Comparison of ENCODE assay signal across 10 cellular contexts in the genomic region with DNA sequence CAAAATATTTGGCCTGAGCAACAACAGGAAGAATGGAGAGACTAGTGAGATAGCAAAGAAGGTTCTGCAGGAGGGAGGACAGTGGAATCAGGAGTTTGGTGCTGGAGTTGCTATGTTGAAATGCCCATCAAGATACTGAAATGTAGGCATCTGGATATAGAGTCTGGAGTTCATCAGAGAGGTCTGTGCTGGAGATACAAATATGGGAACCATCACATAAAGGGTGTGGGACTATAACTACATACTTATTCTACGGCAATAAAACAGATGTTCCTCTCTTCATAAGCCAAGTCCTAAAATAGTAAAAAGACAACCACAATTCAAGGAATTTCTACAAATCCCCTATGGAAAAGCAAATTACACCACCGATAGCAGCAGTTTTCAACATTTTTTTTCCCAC. TPM values are rescaled to one million over a fixed set of nuclear protein-coding genes. Genes with fewer than 3 reads are reported as not detected.
DNase-seq lines count a peak whose midpoint lies in the region; ATAC-seq and TF ChIP-seq lines count a peak whose summit lies in the region.
"Had no signal": no experiment of that assay in that cellular context is flagged by ENCODE, and none has a peak within 500 bp of the region (broad histone marks: within the 10 kb centered on the region; RNA-seq: fewer than 3 reads in every experiment).

No MANE protein-coding gene starts in this region.

- peak overlapping the region; percentile 84 for H3K27ac Mint-ChIP-seq in GM23338
- H3K27ac Mint-ChIP-seq in activated naive CD8-positive, alpha-beta T cell treated with anti-CD3 and anti-CD28 coated beads, Interleukin-2, amount 50 U/mL, for 24 hours, result peak overlapping the region; percentile 7

- POLR2A ChIA-PET in A673 (lab: Charles Lee; ENCODE audit: low non-redundant PET), result no interaction called here

- H3K4me1 Mint-ChIP-seq in GM23338, result peaks cover 28% of the 10 kb centered on the region
- H3K4me1 Mint-ChIP-seq in activated naive CD8-positive, alpha-beta T cell treated with anti-CD3 and anti-CD28 coated beads, Interleukin-2, amount 50 U/mL, for 24 hours, result peaks cover 61% of the 10 kb centered on the region

- intact Hi-C loops in A673 (cut with micrococcal nuclease; ENCODE audit: unreplicated experiment) (no loop called here), lower lobe of right lung (cut with DNase I) (no loop called here), posterior cingulate gyrus (cut with DNase I) (loop anchor here (10.0 kb wide), 1 partner anchor 61 kb away; no protein-coding TSS in a partner anchor), adrenal gland (cut with DNase I) (loop anchor here in 1 of 2 donors (10.0 kb wide), 1 partner anchor 61 kb away; no protein-coding TSS in a partner anchor)

- H3K9me3 ChIP-seq in A673 (ENCODE audit: low read depth, low read length, poor library complexity, severe bottlenecking) (no peaks in the 10 kb centered on the region), lower lobe of right lung (no peaks in the 10 kb centered on the region), adrenal gland (replicated peaks in 1 of 3) (no peaks in the 10 kb centered on the region)

- 39 to 69% (median 57%) methylated on average over 2 of the region's 2 CpGs for WGBS in adrenal gland, 4 donors

- peak overlapping the region; percentile 66 for H3K4me3 ChIP-seq in A673 (ENCODE audit: low read depth, low read length, poor library complexity, severe bottlenecking)
- H3K4me3 ChIP-seq in GM23338, result peak overlapping the region; percentile 87
- peak overlapping the region; percentile 70 for H3K4me3 ChIP-seq in lower lobe of right lung
- H3K4me3 ChIP-seq in adrenal gland, result peak overlapping the region in 1 of 4 donors; percentile 83

- no peak overlapping the region for H2AFZ ChIP-seq in GM23338

- no peak for TF ChIP-seq CTCF in A673 (conservative IDR thresholded peaks at IDR 0.05; ENCODE audit: low read depth, low read length)
- no peak for TF ChIP-seq CTCF in GM23338 (conservative IDR thresholded peaks at IDR 0.05; ENCODE audit: low read depth in 2 of 2)
- no peak for TF ChIP-seq CTCF in lower lobe of right lung (IDR thresholded peaks at IDR 0.05)
- TF ChIP-seq CTCF in adrenal gland (IDR thresholded peaks at IDR 0.05), result no peak

- no peak for TF ChIP-seq POLR2A in adrenal gland (IDR thresholded peaks at IDR 0.05)

- H3K27me3 Mint-ChIP-seq in GM23338 (ENCODE audit: insufficient read depth, low read depth, poor library complexity), result peaks cover 5% of the 10 kb centered on the region
- H3K27me3 Mint-ChIP-seq in activated naive CD8-positive, alpha-beta T cell treated with anti-CD3 and anti-CD28 coated beads, Interleukin-2, amount 50 U/mL, for 24 hours, result no peaks in the 10 kb centered on the region

- no peaks in the 10 kb centered on the region for H3K9me3 Mint-ChIP-seq in GM23338
- H3K9me3 Mint-ChIP-seq in activated naive CD8-positive, alpha-beta T cell treated with anti-CD3 and anti-CD28 coated beads, Interleukin-2, amount 50 U/mL, for 24 hours, result no peaks in the 10 kb centered on the region

- peak overlapping the region; percentile 86 for H3K4me2 ChIP-seq in GM23338

- H4K20me1 ChIP-seq in GM23338 (replicated peaks; ENCODE audit: insufficient read depth), result no peaks in the 10 kb centered on the region; the same call in 1 of the 2 replicates

- H3K4me1 ChIP-seq in A673 (ENCODE audit: insufficient read depth, low read length, poor library complexity, severe bottlenecking) (no peaks in the 10 kb centered on the region), GM23338 (ENCODE audit: insufficient read depth) (peaks cover 12% of the 10 kb centered on the region), lower lobe of right lung (peaks cover 30% of the 10 kb centered on the region), adrenal gland (replicated peaks in 1 of 2) (peaks cover 0 to 4% of the 10 kb centered on the region in 2 donors)

- DNase-seq in A673 (ENCODE audit: low spot score) (no peak), GM23338 (ENCODE audit: low spot score) (no peak), lower lobe of right lung (no peak), T1000 (lab: John Stamatoyannopoulos, UW) (no peak), posterior cingulate gyrus (no peak), NCI-H2196 treated with DMSO at 0.1 percent for 48 hours (lab: John Stamatoyannopoulos, UW; ENCODE audit: unreplicated experiment) (no peak), adrenal gland (no peak)
- no peak for DNase-seq in activated naive CD8-positive, alpha-beta T cell treated with anti-CD3 and anti-CD28 coated beads, Interleukin-2, amount 50 U/mL, for 24 hours
- DNase-seq: activated CD4-positive, alpha-beta T cell treated with anti-CD3 and anti-CD28 coated beads, Interleukin-2, amount 50 U/mL, for 1 hour; NCI-H2029 had no signal

- no peak for ATAC-seq in GM23338
- ATAC-seq in activated naive CD8-positive, alpha-beta T cell treated with anti-CD3 and anti-CD28 coated beads, Interleukin-2, amount 50 U/mL, for 24 hours, result no peak
- ATAC-seq in lower lobe of right lung, result no peak

- H3F3A ChIP-seq in GM23338 (replicated peaks; ENCODE audit: low read depth), result no peaks in the 10 kb centered on the region

- BruUV-seq in A673 (replicated peaks; lab: Mats Ljungman, UMichigan), result no TSS peak

- no peaks in the 10 kb centered on the region for H3K9me2 ChIP-seq in GM23338 (ENCODE audit: insufficient read depth)

- H3K27ac ChIP-seq in A673 (ENCODE audit: low read depth, low read length, poor library complexity, severe bottlenecking) (no peak overlapping the region), GM23338 (ENCODE audit: low read depth) (no peak overlapping the region), lower lobe of right lung (no peak overlapping the region), adrenal gland (no peak overlapping the region)

- no peaks in the 10 kb centered on the region for H3K36me3 ChIP-seq in A673 (ENCODE audit: insufficient read depth, low read length, poor library complexity, severe bottlenecking)
- no peaks in the 10 kb centered on the region for H3K36me3 ChIP-seq in GM23338 (ENCODE audit: insufficient read depth)
- no peaks in the 10 kb centered on the region for H3K36me3 ChIP-seq in lower lobe of right lung
- H3K36me3 ChIP-seq in adrenal gland (replicated peaks in 1 of 2), result no peaks in the 10 kb centered on the region

- H3K79me2 ChIP-seq in GM23338 (replicated peaks; ENCODE audit: insufficient read depth), result peaks cover 63% of the 10 kb centered on the region

- CTCF ChIA-PET in A673 (lab: Charles Lee), result no interaction called here

- H3K27me3 ChIP-seq in A673 (replicated peaks; ENCODE audit: insufficient read depth, low read depth, low read length, poor library complexity) (peaks cover 8% of the 10 kb centered on the region), GM23338 (ENCODE audit: insufficient read depth) (no peaks in the 10 kb centered on the region), lower lobe of right lung (ENCODE audit: low read depth) (no peaks in the 10 kb centered on the region), adrenal gland (no peaks in the 10 kb centered on the region)

- peak overlapping the region; percentile 90 for H3K4me3 Mint-ChIP-seq in GM23338
- peak overlapping the region; percentile 86 for H3K4me3 Mint-ChIP-seq in activated naive CD8-positive, alpha-beta T cell treated with anti-CD3 and anti-CD28 coated beads, Interleukin-2, amount 50 U/mL, for 24 hours

- peaks cover 21% of the 10 kb centered on the region for H3K36me3 Mint-ChIP-seq in GM23338 (ENCODE audit: low read depth)
- H3K36me3 Mint-ChIP-seq in activated naive CD8-positive, alpha-beta T cell treated with anti-CD3 and anti-CD28 coated beads, Interleukin-2, amount 50 U/mL, for 24 hours (ENCODE audit: low read depth), result peaks cover 13% of the 10 kb centered on the region

TF ChIP-seq in GM23338, 12 proteins besides CTCF, POLR2A, EP300 and RAD21:
- no peak for TF ChIP-seq STAT1 (IDR thresholded peaks at IDR 0.05; ENCODE audit: unreplicated experiment)
- TF ChIP-seq NANOG (IDR thresholded peaks at IDR 0.05; ENCODE audit: borderline replicate concordance), result no peak
- TF ChIP-seq POLR2AphosphoS5 (IDR thresholded peaks at IDR 0.05; ENCODE audit: low read depth), result no peak
- TF ChIP-seq, protein P1, sequence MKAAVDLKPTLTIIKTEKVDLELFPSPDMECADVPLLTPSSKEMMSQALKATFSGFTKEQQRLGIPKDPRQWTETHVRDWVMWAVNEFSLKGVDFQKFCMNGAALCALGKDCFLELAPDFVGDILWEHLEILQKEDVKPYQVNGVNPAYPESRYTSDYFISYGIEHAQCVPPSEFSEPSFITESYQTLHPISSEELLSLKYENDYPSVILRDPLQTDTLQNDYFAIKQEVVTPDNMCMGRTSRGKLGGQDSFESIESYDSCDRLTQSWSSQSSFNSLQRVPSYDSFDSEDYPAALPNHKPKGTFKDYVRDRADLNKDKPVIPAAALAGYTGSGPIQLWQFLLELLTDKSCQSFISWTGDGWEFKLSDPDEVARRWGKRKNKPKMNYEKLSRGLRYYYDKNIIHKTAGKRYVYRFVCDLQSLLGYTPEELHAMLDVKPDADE (IDR thresholded peaks at IDR 0.05), result no peak

RNA-seq across cellular contexts. Expression of a gene that starts 1.7 kb away (rescaled TPM):
- total RNA-seq in A673 (2021) (59.1 and 63.2 TPM in 2 replicates), lower lobe of right lung (32.6 TPM), adrenal gland (10 to 100 TPM; 14.6 to 56.3 (median 32.6) TPM)
- total RNA-seq in GM23338 (2014; rRNA removed; shearing (Covaris generic)), result 99.3 and 110 TPM in 2 replicates
- polyA plus RNA-seq in GM23338 (2016; fragmentation: Nextera tagmentation; extraction: Ambion mirVana) (28.9 and 29.8 TPM in 2 replicates), adrenal gland (10 to 100 TPM; 10.4 to 27.1 (median 12.0) TPM)
